In genomic region chr10:9645404-9645803, GRCh38 we compare ENCODE assay signal across 24 cellular contexts.
"Had no signal": no experiment of that assay in that cellular context is flagged by ENCODE, and none has a peak within 500 bp of the region (broad histone marks: within the 10 kb centered on the region; RNA-seq: fewer than 3 reads in every experiment).

No MANE protein-coding gene starts in this region.

- H3K9me3 ChIP-seq: lower lobe of right lung had no signal

- H3K4me3 ChIP-seq: hepatocyte, left lung, left ventricle myocardium inferior, lower lobe of right lung, lung, mucosa of descending colon had no signal

- H3K4me1 ChIP-seq: left lung, left ventricle myocardium inferior, lower lobe of right lung had no signal

- FAIRE-seq: islet of Langerhans, keratinocyte, kidney had no signal

- H3K36me3 ChIP-seq: left lung, left ventricle myocardium inferior, lower lobe of right lung had no signal

- H3K27ac ChIP-seq: hepatocyte, left lung, left ventricle myocardium inferior, lower lobe of right lung had no signal

- H3K27me3 ChIP-seq: hepatocyte, left lung had no signal

- ATAC-seq: left cardiac atrium; left colon; left lobe of liver; left lung; left ventricle myocardium superior; lower lobe of right lung; mucosa of descending colon; naive thymus-derived CD4-positive, alpha-beta T cell had no signal

- H3K79me2 ChIP-seq: hepatocyte had no signal

- H2AFZ ChIP-seq: hepatocyte had no signal

- DNase-seq: hippocampal formation; hypothalamus; immature natural killer cell; islet precursor cell; kidney; kidney glomerular epithelial cell; left cardiac atrium; left colon; left lung; left ventricle myocardium inferior; left ventricle myocardium superior; lower lobe of right lung; mammary epithelial cell; mesenchymal stem cell; mesendoderm; midbrain; mucosa of descending colon; naive B cell; naive thymus-derived CD4-positive, alpha-beta T cell had no signal

- H3K4me2 ChIP-seq: hepatocyte had no signal
